In the genomic region with DNA sequence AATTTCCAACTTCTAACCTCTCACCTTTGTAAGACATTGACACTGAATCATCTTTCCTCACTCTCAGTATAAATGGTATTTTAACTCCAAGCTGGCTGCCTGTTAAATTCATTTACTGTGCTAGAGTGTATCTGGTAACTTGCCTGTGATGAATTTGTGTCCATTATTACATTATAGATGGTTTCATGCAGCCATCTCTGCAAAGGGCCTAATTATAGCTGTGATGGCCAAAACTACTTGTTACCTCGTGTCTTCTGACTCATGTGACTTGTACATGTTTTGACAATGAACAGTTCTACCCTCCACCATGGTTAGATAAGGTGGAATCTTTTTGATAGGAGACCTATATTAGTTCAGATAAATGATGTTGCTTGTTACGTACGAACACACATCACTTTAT, we compare ENCODE assay signal across 28 cellular contexts.
"Had no signal": no experiment of that assay in that cellular context is flagged by ENCODE, and none has a peak within 500 bp of the region (broad histone marks: within the 10 kb centered on the region; RNA-seq: fewer than 3 reads in every experiment).

No MANE protein-coding gene starts in this region.

- ATAC-seq: activated CD4-positive, CD25-positive, alpha-beta regulatory T cell treated with anti-CD3 and anti-CD28 coated beads, Interleukin-2, amount 50 U/mL, for 24 hours; activated CD8-positive, alpha-beta T cell treated with anti-CD3 and anti-CD28 coated beads for 36 hours; activated T-cell treated with anti-CD3 and anti-CD28 coated beads, Interleukin-2, amount 50 U/mL, for 4 hours; activated T-helper 17 cell treated with anti-CD3 and anti-CD28 coated beads, Interleukin-2, amount 50 U/mL, for 72 hours; esophagus mucosa; foreskin keratinocyte; gastrocnemius medialis; heart left ventricle; T-helper 17 cell had no signal

- H3K27ac ChIP-seq: brain microvascular endothelial cell, coronary artery, dorsolateral prefrontal cortex, foreskin keratinocyte, gastrocnemius medialis, heart left ventricle, WERI-Rb-1 had no signal

- DNase-seq: activated B cell treated with CpG ODN at 0.5 μM for 24 hours; activated CD4-positive, alpha-beta T cell treated with anti-CD3 and anti-CD28 coated beads for 48 hours; activated CD4-positive, alpha-beta T cell treated with anti-CD3 and anti-CD28 coated beads, Interleukin-2, amount 50 U/mL, for 1 hour; activated CD4-positive, alpha-beta T cell treated with anti-CD3 and anti-CD28 coated beads, Interleukin-2, amount 50 U/mL, for 48 hours; activated CD8-positive, alpha-beta memory T cell treated with anti-CD3 and anti-CD28 coated beads for 24 hours; activated CD8-positive, alpha-beta T cell treated with anti-CD3 and anti-CD28 coated beads for 36 hours; activated effector memory CD4-positive, alpha-beta T cell treated with Interleukin-2 at 50 U/mL for 16 hours; activated gamma-delta T cell treated with Interleukin-2 at 50 U/mL for 16 hours; activated naive CD4-positive, alpha-beta T cell treated with anti-CD3 and anti-CD28 coated beads, Interleukin-2, amount 50 U/mL, for 16 hours; activated naive CD4-positive, alpha-beta T cell treated with Interleukin-2 at 50 U/mL for 16 hours; activated T-cell treated with anti-CD3 and anti-CD28 coated beads, Interleukin-2, amount 50 U/mL, for 4 hours; amniotic stem cell; anterior cingulate cortex; brain microvascular endothelial cell; dorsolateral prefrontal cortex; effector memory CD4-positive, alpha-beta T cell; endodermal cell; foreskin keratinocyte; gastrocnemius medialis; glutamatergic neuron; heart left ventricle; T-helper 17 cell; T1000; WERI-Rb-1 had no signal
